Comparison of ENCODE assay signal across 33 cellular contexts in the genomic region with DNA sequence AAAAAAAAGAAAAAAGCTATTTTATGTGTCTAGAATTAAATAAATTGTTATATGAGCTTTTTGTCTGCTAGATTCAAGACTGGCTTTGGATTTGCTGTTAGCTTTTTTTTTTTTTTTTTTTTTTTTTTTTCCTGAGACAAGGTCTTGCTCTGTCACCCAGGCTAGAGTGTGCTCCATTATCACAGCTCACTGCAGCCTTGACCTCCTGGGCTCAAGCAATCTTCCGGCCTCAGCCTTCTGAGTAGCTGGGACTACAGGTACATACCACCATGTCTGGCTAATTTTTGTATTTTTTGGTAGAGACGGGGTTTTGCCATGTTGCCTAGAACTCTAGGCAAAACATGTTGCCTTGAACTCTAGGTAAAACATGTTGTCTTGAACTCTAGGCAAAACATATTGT.
"Had no signal": no experiment of that assay in that cellular context is flagged by ENCODE, and none has a peak within 500 bp of the region (broad histone marks: within the 10 kb centered on the region; RNA-seq: fewer than 3 reads in every experiment).

No MANE protein-coding gene starts in this region.

- H3K36me3 ChIP-seq: breast epithelium, cardiac muscle cell, colonic mucosa had no signal

- H3K27me3 Mint-ChIP-seq: activated CD4-positive, alpha-beta memory T cell treated with anti-CD3 and anti-CD28 coated beads for 36 hours; activated CD4-positive, alpha-beta T cell treated with anti-CD3 and anti-CD28 coated beads for 36 hours; activated CD4-positive, alpha-beta T cell treated with anti-CD3 and anti-CD28 coated beads, Interleukin-2, amount 10 ng/mL, durations not matched to agents 24 days and 14 days; activated CD8-positive, alpha-beta memory T cell treated with anti-CD3 and anti-CD28 coated beads, Interleukin-2, amount 10 ng/mL, durations not matched to agents 7 days and 5 days; activated naive CD4-positive, alpha-beta T cell treated with anti-CD3 and anti-CD28 coated beads, Interleukin-2, amount 10 ng/mL, durations not matched to agents 7 days and 5 days; activated T-cell treated with anti-CD3 and anti-CD28 coated beads, Interleukin-2, amount 50 U/mL, for 24 hours; brain; T-cell had no signal

- H3K4me1 ChIP-seq: breast epithelium, colonic mucosa had no signal

- FAIRE-seq: endometrium, endothelial cell of umbilical vein had no signal

- H3K4me3 ChIP-seq: ascending aorta, breast epithelium, cardiac muscle cell, colonic mucosa, esophagus squamous epithelium, gastroesophageal sphincter, heart right ventricle had no signal

- H3K27ac ChIP-seq: ascending aorta, breast epithelium, cardiac muscle cell, colonic mucosa, epithelial cell of prostate, esophagus squamous epithelium, gastroesophageal sphincter, heart right ventricle had no signal

- H3K9me3 Mint-ChIP-seq: activated CD4-positive, alpha-beta memory T cell treated with anti-CD3 and anti-CD28 coated beads for 36 hours; activated CD4-positive, alpha-beta T cell treated with anti-CD3 and anti-CD28 coated beads, Interleukin-2, amount 10 ng/mL, durations not matched to agents 24 days and 14 days; activated naive CD4-positive, alpha-beta T cell treated with anti-CD3 and anti-CD28 coated beads, Interleukin-2, amount 50 U/mL, for 72 hours; activated T-cell treated with anti-CD3 and anti-CD28 coated beads, Interleukin-2, amount 50 U/mL, for 72 hours; T-helper 1 cell treated with Interleukin-12 subunit alpha and Interleukin-12 subunit beta and Interleukin-4 antibody, amounts not matched to agents 30 μg/mL and 1 μg/mL, for 36 hours had no signal

- DNase-seq: activated CD4-positive, alpha-beta memory T cell treated with anti-CD3 and anti-CD28 coated beads for 36 hours; activated CD4-positive, alpha-beta T cell treated with anti-CD3 and anti-CD28 coated beads for 36 hours; activated CD4-positive, alpha-beta T cell treated with anti-CD3 and anti-CD28 coated beads, Interleukin-2, amount 10 ng/mL, durations not matched to agents 24 days and 14 days; activated CD4-positive, CD25-positive, alpha-beta regulatory T cell; activated CD4-positive, CD25-positive, alpha-beta regulatory T cell treated with anti-CD3 and anti-CD28 coated beads, Interleukin-2, amount 50 U/mL, for 72 hours; activated CD8-positive, alpha-beta memory T cell treated with anti-CD3 and anti-CD28 coated beads, Interleukin-2, amount 10 ng/mL, durations not matched to agents 7 days and 5 days; activated CD8-positive, alpha-beta memory T cell treated with anti-CD3 and anti-CD28 coated beads, Interleukin-2, amount 50 U/mL, for 4 hours; activated CD8-positive, alpha-beta T cell treated with anti-CD3 and anti-CD28 coated beads, Interleukin-2, amount 10 ng/mL, durations not matched to agents 7 days and 5 days; activated gamma-delta T cell; activated naive CD4-positive, alpha-beta T cell; activated naive CD4-positive, alpha-beta T cell treated with anti-CD3 and anti-CD28 coated beads, Interleukin-2, amount 10 ng/mL, durations not matched to agents 7 days and 5 days; activated T-cell treated with anti-CD3 and anti-CD28 coated beads, Interleukin-2, amount 50 U/mL, for 24 hours; activated T-cell treated with anti-CD3 and anti-CD28 coated beads, Interleukin-2, amount 50 U/mL, for 72 hours; central memory CD4-positive, alpha-beta T cell; cerebellar nuclear complex; colonic mucosa; effector CD8-positive, alpha-beta T cell; esophagus squamous epithelium; foreskin melanocyte; heart right ventricle; T-cell; T1000 had no signal

- H3K27ac Mint-ChIP-seq: activated CD4-positive, alpha-beta memory T cell treated with anti-CD3 and anti-CD28 coated beads for 36 hours; activated CD4-positive, alpha-beta T cell treated with anti-CD3 and anti-CD28 coated beads, Interleukin-2, amount 10 ng/mL, durations not matched to agents 24 days and 14 days; activated CD8-positive, alpha-beta memory T cell treated with anti-CD3 and anti-CD28 coated beads, Interleukin-2, amount 10 ng/mL, durations not matched to agents 7 days and 5 days; activated CD8-positive, alpha-beta T cell treated with anti-CD3 and anti-CD28 coated beads, Interleukin-2, amount 10 ng/mL, durations not matched to agents 7 days and 5 days; activated naive CD4-positive, alpha-beta T cell treated with anti-CD3 and anti-CD28 coated beads, Interleukin-2, amount 10 ng/mL, durations not matched to agents 7 days and 5 days; activated naive CD4-positive, alpha-beta T cell treated with anti-CD3 and anti-CD28 coated beads, Interleukin-2, amount 50 U/mL, for 72 hours; activated T-cell treated with anti-CD3 and anti-CD28 coated beads, Interleukin-2, amount 50 U/mL, for 24 hours; T-helper 1 cell treated with Interleukin-12 subunit alpha and Interleukin-12 subunit beta and Interleukin-4 antibody, amounts not matched to agents 30 μg/mL and 1 μg/mL, for 36 hours had no signal

- H3K9me3 ChIP-seq: ascending aorta, breast epithelium, colonic mucosa, esophagus squamous epithelium, gastroesophageal sphincter, heart right ventricle had no signal

- H3K4me3 Mint-ChIP-seq: activated CD4-positive, alpha-beta memory T cell treated with anti-CD3 and anti-CD28 coated beads for 36 hours; activated CD4-positive, alpha-beta T cell treated with anti-CD3 and anti-CD28 coated beads for 36 hours; activated CD4-positive, alpha-beta T cell treated with anti-CD3 and anti-CD28 coated beads, Interleukin-2, amount 10 ng/mL, durations not matched to agents 24 days and 14 days; activated CD8-positive, alpha-beta memory T cell treated with anti-CD3 and anti-CD28 coated beads, Interleukin-2, amount 10 ng/mL, durations not matched to agents 7 days and 5 days; activated CD8-positive, alpha-beta T cell treated with anti-CD3 and anti-CD28 coated beads, Interleukin-2, amount 10 ng/mL, durations not matched to agents 7 days and 5 days; activated naive CD4-positive, alpha-beta T cell treated with anti-CD3 and anti-CD28 coated beads, Interleukin-2, amount 10 ng/mL, durations not matched to agents 7 days and 5 days; activated T-cell treated with anti-CD3 and anti-CD28 coated beads, Interleukin-2, amount 50 U/mL, for 24 hours; activated T-cell treated with anti-CD3 and anti-CD28 coated beads, Interleukin-2, amount 50 U/mL, for 72 hours; T-helper 1 cell treated with Interleukin-12 subunit alpha and Interleukin-12 subunit beta and Interleukin-4 antibody, amounts not matched to agents 30 μg/mL and 1 μg/mL, for 36 hours; T-helper 2 cell treated with Interferon-gamma antibody and Interleukin-4, amounts not matched to agents 5 μg/mL and 100 μg/mL, for 36 hours had no signal

- H3K27me3 ChIP-seq: ascending aorta, breast epithelium, cardiac muscle cell, colonic mucosa, esophagus squamous epithelium, gastroesophageal sphincter, heart right ventricle had no signal

- ATAC-seq: activated CD4-positive, alpha-beta T cell treated with anti-CD3 and anti-CD28 coated beads for 36 hours; activated CD8-positive, alpha-beta memory T cell treated with anti-CD3 and anti-CD28 coated beads, Interleukin-2, amount 10 ng/mL, durations not matched to agents 7 days and 5 days; activated CD8-positive, alpha-beta T cell treated with anti-CD3 and anti-CD28 coated beads, Interleukin-2, amount 10 ng/mL, durations not matched to agents 7 days and 5 days; activated naive CD4-positive, alpha-beta T cell treated with anti-CD3 and anti-CD28 coated beads, Interleukin-2, amount 50 U/mL, for 72 hours; activated T-cell treated with anti-CD3 and anti-CD28 coated beads, Interleukin-2, amount 50 U/mL, for 72 hours; gastroesophageal sphincter; heart right ventricle; T-cell had no signal
